31 cellular contexts compared by ENCODE assay signal in the genomic region with DNA sequence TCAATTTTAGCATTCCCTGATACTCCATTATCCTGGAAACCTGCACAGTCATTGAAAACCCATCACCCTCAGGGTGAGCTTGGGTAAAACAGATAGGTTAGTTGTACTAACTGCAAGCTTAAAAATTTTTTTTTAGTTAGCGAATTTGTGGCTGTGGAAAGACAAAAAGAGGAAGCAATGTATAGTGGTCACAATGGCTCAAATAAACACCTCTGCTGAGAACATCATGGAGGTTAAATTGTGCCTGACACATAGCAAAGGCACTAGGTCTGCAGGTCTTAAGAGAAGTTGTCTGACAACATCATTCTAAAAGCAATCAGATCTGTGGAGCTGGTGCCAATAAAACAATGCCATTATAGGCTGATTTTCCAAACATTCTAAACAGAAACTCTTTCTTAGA.
A peak's percentile ranks its signal among the peaks of the same experiment; 100 is the strongest.
DNase-seq lines count a peak whose midpoint lies in the region; ATAC-seq, FAIRE-seq and TF ChIP-seq lines count a peak whose summit lies in the region.
"Had no signal": no experiment of that assay in that cellular context is flagged by ENCODE, and none has a peak within 500 bp of the region (broad histone marks: within the 10 kb centered on the region; RNA-seq: fewer than 3 reads in every experiment).

No MANE protein-coding gene starts in this region.

- H3K4me1 ChIP-seq in K562 (replicated peaks in 1 of 2; ENCODE audit: control insufficient read depth in 2 of 2, insufficient read depth in 2 of 2, low read length in 2 of 2) = peaks cover 0 to 24% of the 10 kb centered on the region in 2 experiments; a peak in 3 of 5 replicates
- H3K4me1 ChIP-seq in CD4-positive, alpha-beta memory T cell (ENCODE audit: insufficient read depth, low read length) = no peaks in the 10 kb centered on the region
- H3K4me1 ChIP-seq: adrenal gland, foreskin keratinocyte had no signal

- no peaks in the 10 kb centered on the region for H3K9me3 Mint-ChIP-seq in CD4-positive, alpha-beta memory T cell
- H3K9me3 Mint-ChIP-seq in chondrocyte (ENCODE audit: low read depth) (no peaks in the 10 kb centered on the region), MCF 10A (ENCODE audit: unreplicated experiment) (no peaks in the 10 kb centered on the region)
- H3K9me3 Mint-ChIP-seq: memory B cell; stimulated activated naive CD8-positive, alpha-beta T cell treated with anti-CD3 and anti-CD28 coated beads, Interleukin-15, amount 100 ng/mL, for 72 hours; T-cell had no signal

- no peak overlapping the region for H3K4me3 Mint-ChIP-seq in CD4-positive, alpha-beta memory T cell
- H3K4me3 Mint-ChIP-seq in chondrocyte (ENCODE audit: unreplicated experiment) (no peak overlapping the region), MCF 10A (ENCODE audit: unreplicated experiment) (no peak overlapping the region)
- H3K4me3 Mint-ChIP-seq: activated CD8-positive, alpha-beta T cell treated with anti-CD3 and anti-CD28 coated beads, Interleukin-2, amount 10 ng/mL, durations not matched to agents 7 days and 5 days; memory B cell; stimulated activated naive CD8-positive, alpha-beta T cell treated with anti-CD3 and anti-CD28 coated beads, Interleukin-15, amount 100 ng/mL, for 72 hours; T-cell had no signal

- H3K79me2 ChIP-seq in K562 (ENCODE audit: control insufficient read depth, insufficient read depth, low read length) = no peaks in the 10 kb centered on the region; the same call in 2 of the 3 replicates

- H3K27me3 ChIP-seq in K562 (ENCODE audit: control insufficient read depth in 2 of 2, insufficient read depth in 2 of 2, low read length in 2 of 2) = no peaks in the 10 kb centered on the region
- no peaks in the 10 kb centered on the region for H3K27me3 ChIP-seq in CD4-positive, alpha-beta memory T cell (ENCODE audit: insufficient read depth, low read length)
- H3K27me3 ChIP-seq: adrenal gland, brain microvascular endothelial cell, foreskin keratinocyte, neutrophil, SJCRH30, tibial artery had no signal

- POLR2A ChIA-PET in K562 (lab: Yijun Ruan, JAX) = no interaction called here
- POLR2A ChIA-PET in CD4-positive, alpha-beta memory T cell (lab: Charles Lee; ENCODE audit: partially characterized antibody) = no interaction called here
- POLR2A ChIA-PET in MCF 10A (lab: Yijun Ruan, JAX) = interaction anchor here (0.5 to 1.1 kb wide), 2 partner anchors 11 to 24 kb away, joined by 3 to 4 read pairs; no protein-coding TSS in a partner anchor

- H3K36me3 Mint-ChIP-seq in CD4-positive, alpha-beta memory T cell = no peaks in the 10 kb centered on the region
- H3K36me3 Mint-ChIP-seq in chondrocyte (ENCODE audit: low read depth) = no peaks in the 10 kb centered on the region
- H3K36me3 Mint-ChIP-seq in MCF 10A (ENCODE audit: insufficient read depth, unreplicated experiment) = no peaks in the 10 kb centered on the region
- H3K36me3 Mint-ChIP-seq: memory B cell, T-cell had no signal

- TF ChIP-seq CTCF in K562 (IDR thresholded peaks at IDR 0.05 in 2 of 3, conservative IDR thresholded peaks at IDR 0.05 in 1 of 3; ENCODE audit: insufficient read depth in 2 of 3, low read depth in 1 of 3, low read length in 3 of 3) (no peak), chondrocyte (IDR thresholded peaks at IDR 0.05) (no peak), MCF 10A (IDR thresholded peaks at IDR 0.05; ENCODE audit: unreplicated experiment) (no peak)

- H3K4me2 ChIP-seq in K562 (ENCODE audit: insufficient read depth, low read length) = no peak overlapping the region
- H3K4me2 ChIP-seq: KMS-11 had no signal

- no peak for TF ChIP-seq RAD21 in K562 (CRISPR knock-in tag; conservative IDR thresholded peaks at IDR 0.05 in 1 of 2, IDR thresholded peaks at IDR 0.05 in 1 of 2)

- CTCF ChIA-PET in K562 (lab: Yijun Ruan, JAX; ENCODE audit: low intra/inter-chr PET ratio) (no interaction called here), MCF 10A (lab: Yijun Ruan, JAX) (interaction anchor here (0.6 to 0.9 kb wide), 2 partner anchors 160 to 231 kb away, joined by 3 read pairs; no protein-coding TSS in a partner anchor)
- CTCF ChIA-PET in CD4-positive, alpha-beta memory T cell (lab: Charles Lee; ENCODE audit: partially characterized antibody) = interaction anchor here (1.0 kb wide), 1 partner anchor 760 kb away, joined by 3 read pairs; no protein-coding TSS in a partner anchor

- BruUV-seq in K562 (replicated peaks; lab: Mats Ljungman, UMichigan) = no TSS peak
- BruUV-seq in MCF 10A (replicated peaks; lab: Mats Ljungman, UMichigan) = no TSS peak

- no peaks in the 10 kb centered on the region for H4K20me1 ChIP-seq in K562 (replicated peaks; ENCODE audit: control insufficient read depth, insufficient read depth, low read length)

- no peak overlapping the region for H3K27ac Mint-ChIP-seq in CD4-positive, alpha-beta memory T cell
- no peak overlapping the region for H3K27ac Mint-ChIP-seq in chondrocyte (ENCODE audit: unreplicated experiment)
- H3K27ac Mint-ChIP-seq in MCF 10A (ENCODE audit: low read depth, unreplicated experiment) = no peak overlapping the region
- H3K27ac Mint-ChIP-seq: activated CD8-positive, alpha-beta T cell treated with anti-CD3 and anti-CD28 coated beads, Interleukin-2, amount 10 ng/mL, durations not matched to agents 7 days and 5 days; memory B cell; progenitor cell of endocrine pancreas; stimulated activated naive CD8-positive, alpha-beta T cell treated with anti-CD3 and anti-CD28 coated beads, Interleukin-15, amount 100 ng/mL, for 72 hours; T-cell had no signal

- no peaks in the 10 kb centered on the region for H3K9me1 ChIP-seq in K562 (ENCODE audit: control insufficient read depth, insufficient read depth, low read length)

- TF ChIP-seq EP300 in K562 (IDR thresholded peaks at IDR 0.05; ENCODE audit: low read length) = no peak

- intact Hi-C loops in K562 (cut with micrococcal nuclease) (no loop called here), MCF 10A (cut with micrococcal nuclease) (no loop called here)
- intact Hi-C loops in CD4-positive, alpha-beta memory T cell (cut with micrococcal nuclease) = no loop called here

- H3K27me3 Mint-ChIP-seq in CD4-positive, alpha-beta memory T cell = peaks cover 11 to 15% of the 10 kb centered on the region in 2 donors
- H3K27me3 Mint-ChIP-seq in chondrocyte (ENCODE audit: low read depth) = no peaks in the 10 kb centered on the region
- no peaks in the 10 kb centered on the region for H3K27me3 Mint-ChIP-seq in MCF 10A (ENCODE audit: insufficient read depth, unreplicated experiment)
- H3K27me3 Mint-ChIP-seq: progenitor cell of endocrine pancreas had no signal

- WGBS in K562 (ENCODE audit: insufficient coverage, low coverage, missing lambda C conversion rate) = 0% methylated on average over 1 of the region's 1 CpG

- ATAC-seq in GM18858 (IDR thresholded peaks at IDR 0.05; ENCODE audit: unreplicated experiment) (peak; percentile 35), HG02798 (IDR thresholded peaks at IDR 0.05; ENCODE audit: poor library complexity, unreplicated experiment) (peak; percentile 25), HG03442 (IDR thresholded peaks at IDR 0.05; ENCODE audit: unreplicated experiment) (peak; percentile 26), K562 (no peak; the same call in 2 of the 3 replicates), HG02759 (IDR thresholded peaks at IDR 0.05; ENCODE audit: unreplicated experiment) (no peak)
- ATAC-seq: activated CD8-positive, alpha-beta T cell treated with anti-CD3 and anti-CD28 coated beads, Interleukin-2, amount 10 ng/mL, durations not matched to agents 7 days and 5 days; esophagus mucosa; foreskin keratinocyte; left cardiac atrium; sciatic nerve; stimulated activated naive CD8-positive, alpha-beta T cell treated with anti-CD3 and anti-CD28 coated beads, Interleukin-15, amount 100 ng/mL, for 72 hours; T-cell had no signal

- no peak for TF ChIP-seq POLR2A in K562 (conservative IDR thresholded peaks at IDR 0.05)

- in situ Hi-C loops in K562 (cut with MboI) = no loop called here

- H3K4me1 Mint-ChIP-seq in CD4-positive, alpha-beta memory T cell = no peaks in the 10 kb centered on the region
- H3K4me1 Mint-ChIP-seq in chondrocyte (ENCODE audit: low read depth) (peaks cover 30% of the 10 kb centered on the region), MCF 10A (ENCODE audit: insufficient read depth, unreplicated experiment) (peaks cover 25% of the 10 kb centered on the region)
- H3K4me1 Mint-ChIP-seq: memory B cell, T-cell had no signal

- H3K9ac ChIP-seq in K562 (ENCODE audit: insufficient read depth in 1 of 2, low read depth in 2 of 2, low read length in 2 of 2) = no peak overlapping the region
- H3K9ac ChIP-seq: KMS-11 had no signal

- no peak overlapping the region for H3K4me3 ChIP-seq in K562
- no peak overlapping the region for H3K4me3 ChIP-seq in CD4-positive, alpha-beta memory T cell (ENCODE audit: low read length in 2 of 2)
- H3K4me3 ChIP-seq: adrenal gland, SJCRH30, tibial artery had no signal

- H2AFZ ChIP-seq in K562 (ENCODE audit: low read depth, low read length) = no peak overlapping the region

- no peak for FAIRE-seq in K562 (lab: Jason Lieb, UNC)
- FAIRE-seq: D721Med, TTC549 had no signal

- no peak for DNase-seq in K562 (ENCODE audit: extremely low read depth in 1 of 4, low spot score in 3 of 4)
- no peak for DNase-seq in CD4-positive, alpha-beta memory T cell
- no peak for DNase-seq in chondrocyte (ENCODE audit: low spot score)
- DNase-seq in MCF 10A (ENCODE audit: unreplicated experiment) = no peak
- DNase-seq: activated CD8-positive, alpha-beta T cell treated with anti-CD3 and anti-CD28 coated beads, Interleukin-2, amount 10 ng/mL, durations not matched to agents 7 days and 5 days; adrenal gland; brain microvascular endothelial cell; effector memory CD4-positive, alpha-beta T cell; EL; foreskin keratinocyte; left cardiac atrium; NCI-H1048; NCI-H2029; NCI-H526 treated with DMSO at 0.1 percent for 48 hours; SJCRH30; stimulated activated CD4-positive, alpha-beta T cell treated with anti-CD3 and anti-CD28 coated beads, Interleukin-15, amount 100 ng/mL, for 24 hours; stimulated activated naive CD8-positive, alpha-beta T cell treated with anti-CD3 and anti-CD28 coated beads, Interleukin-15, amount 100 ng/mL, for 72 hours; T-cell; tibial artery had no signal

- H3K36me3 ChIP-seq in K562 (ENCODE audit: control insufficient read depth, insufficient read depth, low read length) = no peaks in the 10 kb centered on the region
- no peaks in the 10 kb centered on the region for H3K36me3 ChIP-seq in CD4-positive, alpha-beta memory T cell (ENCODE audit: insufficient read depth, low read length)
- H3K36me3 ChIP-seq: adrenal gland, brain microvascular endothelial cell, neutrophil, SJCRH30, tibial artery had no signal

- no peak overlapping the region for H3K27ac ChIP-seq in K562 (ENCODE audit: extremely low read depth, low read depth, low read length)
- H3K27ac ChIP-seq in CD4-positive, alpha-beta memory T cell (ENCODE audit: low read depth, low read length) = no peak overlapping the region
- H3K27ac ChIP-seq: adrenal gland, brain microvascular endothelial cell, foreskin keratinocyte, KMS-11, neutrophil, SJCRH30, tibial artery had no signal

- no peaks in the 10 kb centered on the region for H3K9me3 ChIP-seq in K562 (replicated peaks; ENCODE audit: control insufficient read depth, insufficient read depth, low read depth, low read length)
- no peaks in the 10 kb centered on the region for H3K9me3 ChIP-seq in CD4-positive, alpha-beta memory T cell (ENCODE audit: control insufficient read depth in 1 of 2, low read length in 2 of 2)
- H3K9me3 ChIP-seq: adrenal gland, neutrophil, SJCRH30, tibial artery had no signal

TF ChIP-seq in K562, 482 proteins besides CTCF, POLR2A, EP300 and RAD21 (continues in another document):
- no peak for TF ChIP-seq ZSCAN32 (CRISPR knock-in tag; IDR thresholded peaks at IDR 0.05)

Comparison
In these comparisons a context has a peak if more than half of its experiments do, and no peak if none do; other contexts are left out.
1. ATAC-seq: peak in GM18858 (single experiment), HG02798 (single experiment) and HG03442 (single experiment); none in K562 (single experiment) and HG02759 (single experiment).